ENCODE assay signal across 30 cellular contexts in genomic region chr11:70099578-70100282, GRCh38. TPM values are rescaled to one million over a fixed set of nuclear protein-coding genes. Genes with fewer than 3 reads are reported as not detected.
DNase-seq lines count a peak whose midpoint lies in the region; ATAC-seq and TF ChIP-seq lines count a peak whose summit lies in the region.
"Had no signal": no experiment of that assay in that cellular context is flagged by ENCODE, and none has a peak within 500 bp of the region (broad histone marks: within the 10 kb centered on the region; RNA-seq: fewer than 3 reads in every experiment).

No MANE protein-coding gene starts in this region.

- intact Hi-C loops in psoas muscle (cut with DNase I) = no loop called here
- intact Hi-C loops in CD14-positive monocyte (cut with micrococcal nuclease) = no loop called here

- no peak overlapping the region for H3K4me3 ChIP-seq in WERI-Rb-1 (ENCODE audit: low read depth, low read length)
- no peak overlapping the region for H3K4me3 ChIP-seq in fibroblast of villous mesenchyme (ENCODE audit: low read depth, low read length)
- no peak overlapping the region for H3K4me3 ChIP-seq in psoas muscle
- H3K4me3 ChIP-seq: mucosa of descending colon, thyroid gland had no signal

- TF ChIP-seq CTCF in WERI-Rb-1 (IDR thresholded peaks at IDR 0.05; ENCODE audit: low read depth, low read length) = no peak
- no peak for TF ChIP-seq CTCF in fibroblast of villous mesenchyme (IDR thresholded peaks at IDR 0.05; ENCODE audit: insufficient read depth, low read depth, low read length)
- TF ChIP-seq CTCF in psoas muscle (IDR thresholded peaks at IDR 0.05) = no peak
- TF ChIP-seq CTCF in CD14-positive monocyte (IDR thresholded peaks at IDR 0.05) = no peak

- no peaks in the 10 kb centered on the region for H3K36me3 Mint-ChIP-seq in CD14-positive monocyte
- no peaks in the 10 kb centered on the region for H3K36me3 Mint-ChIP-seq in stimulated activated memory B cell treated with anti-CD40 and anti-IgM and Interleukin-4, amounts not matched to agents 10 μg/mL and 1 μg/mL and 100 μg/mL, for 72 hours
- H3K36me3 Mint-ChIP-seq: activated naive CD4-positive, alpha-beta T cell treated with anti-CD3 and anti-CD28 coated beads, Interleukin-2, amount 10 ng/mL, durations not matched to agents 7 days and 5 days had no signal

- no peak for ATAC-seq in psoas muscle
- ATAC-seq in HG03175 (IDR thresholded peaks at IDR 0.05; ENCODE audit: unreplicated experiment) = no peak
- no peak for ATAC-seq in stimulated activated memory B cell treated with anti-CD40 and anti-IgM and Interleukin-4, amounts not matched to agents 10 μg/mL and 1 μg/mL and 100 μg/mL, for 72 hours
- ATAC-seq: mucosa of descending colon; stimulated activated naive CD8-positive, alpha-beta T cell treated with anti-CD3 and anti-CD28 coated beads, Interleukin-15, Interleukin-2, amounts not matched to agents 100 U/mL and 50 U/mL, for 24 hours had no signal

- H3K27ac Mint-ChIP-seq in CD14-positive monocyte = peak overlapping the region in 1 of 7 donors; percentile 79
- no peak overlapping the region for H3K27ac Mint-ChIP-seq in stimulated activated memory B cell treated with anti-CD40 and anti-IgM and Interleukin-4, amounts not matched to agents 10 μg/mL and 1 μg/mL and 100 μg/mL, for 72 hours
- H3K27ac Mint-ChIP-seq: activated naive CD4-positive, alpha-beta T cell treated with anti-CD3 and anti-CD28 coated beads, Interleukin-2, amount 10 ng/mL, durations not matched to agents 7 days and 5 days; HFFc6; progenitor cell of endocrine pancreas had no signal

- 75 to 86% (median 83%) methylated on average over 16 of the region's 16 CpGs for WGBS in psoas muscle, 3 donors

- H3K9me3 ChIP-seq in WERI-Rb-1 (ENCODE audit: severe bottlenecking) = no peaks in the 10 kb centered on the region
- H3K9me3 ChIP-seq in psoas muscle = no peaks in the 10 kb centered on the region
- H3K9me3 ChIP-seq: mucosa of descending colon, thyroid gland had no signal

- H3K4me3 Mint-ChIP-seq in CD14-positive monocyte = no peak overlapping the region
- H3K4me3 Mint-ChIP-seq in stimulated activated memory B cell treated with anti-CD40 and anti-IgM and Interleukin-4, amounts not matched to agents 10 μg/mL and 1 μg/mL and 100 μg/mL, for 72 hours = no peak overlapping the region
- H3K4me3 Mint-ChIP-seq: activated naive CD4-positive, alpha-beta T cell treated with anti-CD3 and anti-CD28 coated beads, Interleukin-2, amount 10 ng/mL, durations not matched to agents 7 days and 5 days; HFFc6; neural crest cell had no signal

- H3K27ac ChIP-seq in WERI-Rb-1 = no peak overlapping the region
- peak overlapping the region; percentile 36 for H3K27ac ChIP-seq in psoas muscle
- H3K27ac ChIP-seq: thyroid gland had no signal

- DNase-seq in EH (ENCODE audit: low read depth) (peak; percentile 29), WERI-Rb-1 (peak; percentile 28), fibroblast of villous mesenchyme (ENCODE audit: low read depth) (peak; percentile 35), psoas muscle (peak in 1 of 2 donors; percentile 45), CD14-positive monocyte (ENCODE audit: low spot score) (no peak), nucleus accumbens (lab: John Stamatoyannopoulos, UW) (no peak)
- DNase-seq: activated CD4-positive, alpha-beta T cell treated with anti-CD3 and anti-CD28 coated beads for 4 hours; activated naive CD4-positive, alpha-beta T cell treated with anti-CD3 and anti-CD28 coated beads, Interleukin-2, amount 10 ng/mL, durations not matched to agents 7 days and 5 days; activated T-cell treated with anti-CD3 and anti-CD28 coated beads, Interleukin-2, amount 50 U/mL, for 48 hours; AML-193; cortex of kidney; DMS79 treated with DMSO at 0.1 percent for 48 hours; glutamatergic neuron; HFFc6; Kasumi-1; NCI-H1048; NCI-H1930; NCI-H345; NCI-H774; SHP77; small intestine; stimulated activated CD4-positive, alpha-beta T cell treated with anti-CD3 and anti-CD28 coated beads, Interleukin-4, amount 100 ng/mL, for 24 hours; stimulated activated naive CD8-positive, alpha-beta T cell treated with anti-CD3 and anti-CD28 coated beads, Interleukin-15, Interleukin-2, amounts not matched to agents 100 U/mL and 50 U/mL, for 24 hours; T-helper 1 cell; thyroid gland had no signal

- H3K27me3 ChIP-seq in WERI-Rb-1 (ENCODE audit: insufficient read depth, low read depth, severe bottlenecking) = no peaks in the 10 kb centered on the region
- peaks cover 0 to 9% (median 0%) of the 10 kb centered on the region in 3 donors for H3K27me3 ChIP-seq in psoas muscle (ENCODE audit: insufficient read depth in 3 of 3, low read length in 2 of 3)
- H3K27me3 ChIP-seq: thyroid gland had no signal

- no peaks in the 10 kb centered on the region for H3K4me1 Mint-ChIP-seq in CD14-positive monocyte
- no peaks in the 10 kb centered on the region for H3K4me1 Mint-ChIP-seq in stimulated activated memory B cell treated with anti-CD40 and anti-IgM and Interleukin-4, amounts not matched to agents 10 μg/mL and 1 μg/mL and 100 μg/mL, for 72 hours
- H3K4me1 Mint-ChIP-seq: activated naive CD4-positive, alpha-beta T cell treated with anti-CD3 and anti-CD28 coated beads, Interleukin-2, amount 10 ng/mL, durations not matched to agents 7 days and 5 days had no signal

- H3K9me3 Mint-ChIP-seq in CD14-positive monocyte = peaks cover 0 to 3% (median 0%) of the 10 kb centered on the region in 7 donors
- no peaks in the 10 kb centered on the region for H3K9me3 Mint-ChIP-seq in stimulated activated memory B cell treated with anti-CD40 and anti-IgM and Interleukin-4, amounts not matched to agents 10 μg/mL and 1 μg/mL and 100 μg/mL, for 72 hours
- H3K9me3 Mint-ChIP-seq: activated naive CD4-positive, alpha-beta T cell treated with anti-CD3 and anti-CD28 coated beads, Interleukin-2, amount 10 ng/mL, durations not matched to agents 7 days and 5 days; HFFc6; neural crest cell had no signal

- peaks cover 4 to 7% (median 7%) of the 10 kb centered on the region in 3 donors for H3K27me3 Mint-ChIP-seq in CD14-positive monocyte (ENCODE audit: low read depth in 3 of 3)
- peaks cover 37% of the 10 kb centered on the region for H3K27me3 Mint-ChIP-seq in stimulated activated memory B cell treated with anti-CD40 and anti-IgM and Interleukin-4, amounts not matched to agents 10 μg/mL and 1 μg/mL and 100 μg/mL, for 72 hours
- H3K27me3 Mint-ChIP-seq: activated naive CD4-positive, alpha-beta T cell treated with anti-CD3 and anti-CD28 coated beads, Interleukin-2, amount 10 ng/mL, durations not matched to agents 7 days and 5 days had no signal

- no peaks in the 10 kb centered on the region for H3K4me1 ChIP-seq in psoas muscle

- no peaks in the 10 kb centered on the region for H3K36me3 ChIP-seq in WERI-Rb-1
- H3K36me3 ChIP-seq in psoas muscle (ENCODE audit: insufficient read depth in 1 of 2, low read depth in 1 of 2) = no peaks in the 10 kb centered on the region
- H3K36me3 ChIP-seq: thyroid gland had no signal

RNA-seq across cellular contexts. Expression of gene ANO1, which starts 21.6 kb away (rescaled TPM):
- total RNA-seq in fibroblast of villous mesenchyme (not detected in 2 replicates), psoas muscle (10 to 100 TPM in 3 of 4 donors, 1 to 10 TPM in 1; 5.1 to 11.3 (median 11.3) TPM)
- polyA plus RNA-seq in psoas muscle (1 to 10 TPM; 2.2 to 8.7 (median 4.5) TPM), CD14-positive monocyte (not detected)
- total RNA-seq: HFFc6, neural crest cell had no signal

Comparison
In these comparisons a context has a peak if more than half of its experiments do, and no peak if none do; other contexts are left out.
1. DNase-seq: peak in EH (single experiment), WERI-Rb-1 (single experiment) and fibroblast of villous mesenchyme (single experiment); none in CD14-positive monocyte (single experiment) and nucleus accumbens (0 of 56).